ENCODE assay signal across 21 cellular contexts in the genomic region with DNA sequence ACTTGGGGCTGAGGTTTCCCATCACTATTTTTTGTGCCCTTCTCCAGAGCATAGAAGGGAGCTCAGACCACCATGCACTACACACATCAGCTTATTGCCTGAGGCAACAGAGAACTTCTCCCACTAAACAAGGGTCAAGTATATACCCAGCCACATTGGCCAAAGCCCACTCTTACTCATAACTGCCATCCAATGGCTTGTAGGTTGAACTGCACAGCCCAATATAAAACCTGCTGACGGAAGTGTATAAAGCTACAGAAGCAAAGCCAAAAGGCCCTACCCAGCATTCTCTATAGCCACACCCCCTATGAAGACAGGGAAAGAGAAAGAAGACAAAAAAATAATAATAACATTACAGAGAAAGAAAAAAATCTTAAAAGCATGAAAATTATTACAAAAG.
DNase-seq lines count a peak whose midpoint lies in the region; ATAC-seq and TF ChIP-seq lines count a peak whose summit lies in the region.
"Had no signal": no experiment of that assay in that cellular context is flagged by ENCODE, and none has a peak within 500 bp of the region (broad histone marks: within the 10 kb centered on the region; RNA-seq: fewer than 3 reads in every experiment).

No MANE protein-coding gene starts in this region.

- no peak overlapping the region for H3K27ac ChIP-seq in HCT116 (ENCODE audit: low read depth, low read length)
- no peak overlapping the region for H3K27ac ChIP-seq in Peyer's patch
- H3K27ac ChIP-seq in spleen, result no peak overlapping the region
- H3K27ac ChIP-seq: SK-N-MC had no signal

- no TSS peak for BruUV-seq in HCT116 (replicated peaks; lab: Mats Ljungman, UMichigan)

- H3K4me3 Mint-ChIP-seq in WTC11, result no peak overlapping the region
- H3K4me3 Mint-ChIP-seq: CD14-positive monocyte had no signal

- peaks cover 13% of the 10 kb centered on the region for H3K9me3 Mint-ChIP-seq in WTC11

- intact Hi-C loops in HCT116 (cut with micrococcal nuclease), result no loop called here
- intact Hi-C loops in spleen (cut with DNase I; ENCODE audit: low total_unique reads), result loop anchor here (10.0 kb wide), 1 partner anchor 581 kb away; no protein-coding TSS in a partner anchor

- TF ChIP-seq CTCF in HCT116 (IDR thresholded peaks at IDR 0.05 in 2 of 3, conservative IDR thresholded peaks at IDR 0.05 in 1 of 3; ENCODE audit: borderline replicate concordance in 1 of 3, insufficient read depth in 1 of 3, low read depth in 2 of 3, low read length in 2 of 3), result no peak
- TF ChIP-seq CTCF in WTC11 (IDR thresholded peaks at IDR 0.05), result no peak
- no peak for TF ChIP-seq CTCF in Peyer's patch (IDR thresholded peaks at IDR 0.05)
- no peak for TF ChIP-seq CTCF in spleen (IDR thresholded peaks at IDR 0.05 in 8 of 11, conservative IDR thresholded peaks at IDR 0.05 in 3 of 11)

- in situ Hi-C loops in ACHN (cut with HindIII; ENCODE audit: low pct_ligation_motif_present, low pct_unique_long_range_greater_than_20kb, low sequenced_read_pairs), result no loop called here

- no peak overlapping the region for H3K4me3 ChIP-seq in HCT116 (replicated peaks in 1 of 2; ENCODE audit: low read depth in 1 of 2, low read length in 2 of 2)
- no peak overlapping the region for H3K4me3 ChIP-seq in Peyer's patch
- no peak overlapping the region for H3K4me3 ChIP-seq in spleen
- H3K4me3 ChIP-seq: HAP-1, SK-N-MC had no signal

- no peaks in the 10 kb centered on the region for H3K27me3 Mint-ChIP-seq in WTC11 (ENCODE audit: low read depth)

- TF ChIP-seq RAD21 in HCT116 (IDR thresholded peaks at IDR 0.05; ENCODE audit: low read depth), result no peak

- peaks cover 39% of the 10 kb centered on the region for H3K79me2 ChIP-seq in HCT116 (ENCODE audit: insufficient read depth, low read length)

- H3K27ac Mint-ChIP-seq in WTC11, result no peak overlapping the region
- H3K27ac Mint-ChIP-seq: CD14-positive monocyte had no signal

- no peak overlapping the region for H3K4me2 ChIP-seq in HCT116 (ENCODE audit: low read length)

- H3K36me3 Mint-ChIP-seq in WTC11, result peaks cover 22% of the 10 kb centered on the region

- H3K9me3 ChIP-seq in HCT116 (ENCODE audit: control insufficient read depth in 1 of 2, insufficient read depth in 1 of 2, low read depth in 1 of 2, low read length in 2 of 2) (no peaks in the 10 kb centered on the region), Peyer's patch (no peaks in the 10 kb centered on the region), spleen (peaks cover 0 to 22% (median 10%) of the 10 kb centered on the region in 8 donors)

- 93 to 100% (median 96%) methylated on average over 1 of the region's 1 CpG for WGBS in spleen, 5 donors

- 0 out of 2 replicates have a peak, but pooled peaks cover 4% of the 10 kb centered on the region for H4K20me1 ChIP-seq in HCT116 (ENCODE audit: insufficient read depth)

- H3K36me3 ChIP-seq in HCT116 (ENCODE audit: control insufficient read depth in 1 of 2, insufficient read depth in 2 of 2, low read length in 2 of 2), result peaks cover 3 to 4% of the 10 kb centered on the region in 2 experiments; a peak in 2 of 4 replicates
- peaks cover 0 to 15% (median 0%) of the 10 kb centered on the region in 3 donors for H3K36me3 ChIP-seq in Peyer's patch
- H3K36me3 ChIP-seq in spleen, result peaks cover 0 to 52% (median 9%) of the 10 kb centered on the region in 6 donors

- H3K9me2 ChIP-seq in HCT116 (ENCODE audit: insufficient read depth), result no peaks in the 10 kb centered on the region

- ATAC-seq in HCT116, result peak; percentile 46; the same call in 1 of the 2 replicates
- ATAC-seq in WTC11, result peak; percentile 82
- ATAC-seq in HG02885 (IDR thresholded peaks at IDR 0.05; ENCODE audit: poor library complexity, unreplicated experiment), result no peak

- RAD21 ChIA-PET in HCT116 (lab: Charles Lee; ENCODE audit: low non-redundant PET in 1 of 2, low total read pairs in 2 of 2, uncharacterized antibody in 2 of 2, unreplicated experiment in 2 of 2), result interaction anchor here in 1 of 2 experiments (0.5 kb wide), 1 partner anchor 130 kb away, joined by 3 read pairs; no protein-coding TSS in a partner anchor

- H2AFZ ChIP-seq in HCT116 (ENCODE audit: low read depth, low read length, poor library complexity, severe bottlenecking), result no peak overlapping the region

- POLR2A ChIA-PET in HCT116 (lab: Charles Lee), result no interaction called here
- POLR2A ChIA-PET in WTC11 (lab: Charles Lee), result no interaction called here

- TF ChIP-seq POLR2A in HCT116 (IDR thresholded peaks at IDR 0.05; ENCODE audit: borderline replicate concordance, extremely low read depth, insufficient read depth, insufficient read length) (no peak), Peyer's patch (IDR thresholded peaks at IDR 0.05) (no peak), spleen (IDR thresholded peaks at IDR 0.05) (no peak)

- DNase-seq in ACHN, result peak; percentile 33
- no peak for DNase-seq in HCT116 (ENCODE audit: low read depth, low spot score)
- no peak for DNase-seq in WTC11 (ENCODE audit: low spot score)
- peak; percentile 22 for DNase-seq in kidney tubule cell (ENCODE audit: low spot score)
- no peak for DNase-seq in Peyer's patch
- no peak for DNase-seq in spleen
- DNase-seq: 8988T, DMS53, GDM1, IMR-90, NCI-H1694, NCI-H2081, NCI-H2171, NCI-H526, OCI-M1, Right ventricle myocardium superior, SW 1271 had no signal

- H3K4me1 Mint-ChIP-seq in WTC11, result no peaks in the 10 kb centered on the region
- H3K4me1 Mint-ChIP-seq: CD14-positive monocyte had no signal

- H3K27me3 ChIP-seq in HCT116 (ENCODE audit: insufficient read depth, low read length) (no peaks in the 10 kb centered on the region), Peyer's patch (no peaks in the 10 kb centered on the region), spleen (replicated peaks in 1 of 7) (no peaks in the 10 kb centered on the region)

- H3K9ac ChIP-seq in HCT116 (ENCODE audit: low read length), result no peak overlapping the region

- H3K4me1 ChIP-seq in HCT116 (ENCODE audit: control insufficient read depth in 1 of 2, insufficient read depth in 2 of 2, low read length in 2 of 2) (no peaks in the 10 kb centered on the region), Peyer's patch (no peaks in the 10 kb centered on the region), spleen (no peaks in the 10 kb centered on the region)
- H3K4me1 ChIP-seq: HAP-1 had no signal

- CTCF ChIA-PET in HCT116 (lab: Charles Lee), result interaction anchor here (2.4 kb wide), 1 partner anchor 8 kb away, joined by 7 read pairs; no protein-coding TSS in a partner anchor
- CTCF ChIA-PET in WTC11 (lab: Charles Lee), result interaction anchor here (1.3 to 2.2 kb wide), 2 partner anchors 8 to 55 kb away, joined by 5 to 13 read pairs; no protein-coding TSS in a partner anchor

TF ChIP-seq in HCT116, 20 proteins besides CTCF, POLR2A, EP300 and RAD21 (continues in another document):
- no peak for TF ChIP-seq ZNF274 (IDR thresholded peaks at IDR 0.05; ENCODE audit: low read depth, low read length)
- no peak for TF ChIP-seq SRF (IDR thresholded peaks at IDR 0.05; ENCODE audit: low read depth)
- no peak for TF ChIP-seq ZFX (IDR thresholded peaks at IDR 0.05)
- no peak for TF ChIP-seq FOSL1 (IDR thresholded peaks at IDR 0.05; ENCODE audit: low read depth)
- TF ChIP-seq SIN3A (IDR thresholded peaks at IDR 0.05; ENCODE audit: low read depth), result no peak
- TF ChIP-seq TCF7L2 (IDR thresholded peaks at IDR 0.05; ENCODE audit: borderline replicate concordance, extremely low read depth, insufficient read depth, insufficient read length), result no peak
- no peak for TF ChIP-seq CEBPB (IDR thresholded peaks at IDR 0.05; ENCODE audit: low read depth)
- no peak for TF ChIP-seq POLR2AphosphoS5 (IDR thresholded peaks at IDR 0.05; ENCODE audit: low read depth, low read length)
- TF ChIP-seq CBX3 (IDR thresholded peaks at IDR 0.05; ENCODE audit: low read depth), result no peak
- no peak for TF ChIP-seq EZH2 (IDR thresholded peaks at IDR 0.05)
- TF ChIP-seq, protein P1, sequence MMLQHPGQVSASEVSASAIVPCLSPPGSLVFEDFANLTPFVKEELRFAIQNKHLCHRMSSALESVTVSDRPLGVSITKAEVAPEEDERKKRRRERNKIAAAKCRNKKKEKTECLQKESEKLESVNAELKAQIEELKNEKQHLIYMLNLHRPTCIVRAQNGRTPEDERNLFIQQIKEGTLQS (IDR thresholded peaks at IDR 0.05), result no peak
- TF ChIP-seq EGR1 (IDR thresholded peaks at IDR 0.05; ENCODE audit: low read depth), result no peak
- no peak for TF ChIP-seq JUND (IDR thresholded peaks at IDR 0.05)
- TF ChIP-seq ELF1 (IDR thresholded peaks at IDR 0.05; ENCODE audit: borderline replicate concordance, low read depth), result no peak
- no peak for TF ChIP-seq SP1 (IDR thresholded peaks at IDR 0.05; ENCODE audit: low read depth)

TF ChIP-seq in WTC11, 78 proteins besides CTCF, POLR2A, EP300 and RAD21 (continues in another document):
- TF ChIP-seq TCF7 (CRISPR knock-in tag; IDR thresholded peaks at IDR 0.05; ENCODE audit: low read depth) (no peak), PREB (CRISPR knock-in tag; IDR thresholded peaks at IDR 0.05; ENCODE audit: borderline replicate concordance) (no peak), NR3C1 (CRISPR knock-in tag; conservative IDR thresholded peaks at IDR 0.05; ENCODE audit: low read depth) (no peak), NFE2L1 (CRISPR knock-in tag; IDR thresholded peaks at IDR 0.05) (no peak)
- TF ChIP-seq, protein P2, sequence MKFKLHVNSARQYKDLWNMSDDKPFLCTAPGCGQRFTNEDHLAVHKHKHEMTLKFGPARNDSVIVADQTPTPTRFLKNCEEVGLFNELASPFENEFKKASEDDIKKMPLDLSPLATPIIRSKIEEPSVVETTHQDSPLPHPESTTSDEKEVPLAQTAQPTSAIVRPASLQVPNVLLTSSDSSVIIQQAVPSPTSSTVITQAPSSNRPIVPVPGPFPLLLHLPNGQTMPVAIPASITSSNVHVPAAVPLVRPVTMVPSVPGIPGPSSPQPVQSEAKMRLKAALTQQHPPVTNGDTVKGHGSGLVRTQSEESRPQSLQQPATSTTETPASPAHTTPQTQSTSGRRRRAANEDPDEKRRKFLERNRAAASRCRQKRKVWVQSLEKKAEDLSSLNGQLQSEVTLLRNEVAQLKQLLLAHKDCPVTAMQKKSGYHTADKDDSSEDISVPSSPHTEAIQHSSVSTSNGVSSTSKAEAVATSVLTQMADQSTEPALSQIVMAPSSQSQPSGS (CRISPR knock-in tag; IDR thresholded peaks at IDR 0.05; ENCODE audit: borderline replicate concordance, low read depth), result no peak

Comparison
In these comparisons a context has a peak if more than half of its experiments do, and no peak if none do; other contexts are left out.
1. DNase-seq: peak in ACHN (single experiment) and kidney tubule cell (single experiment); none in HCT116 (single experiment), WTC11 (single experiment), Peyer's patch (0 of 3) and spleen (single experiment).